ENCODE assay signal across 8 cellular contexts in genomic region chrY:26671078-26671879, GRCh38.
DNase-seq lines count a peak whose midpoint lies in the region; ATAC-seq, FAIRE-seq and TF ChIP-seq lines count a peak whose summit lies in the region.
"Not testable (repeated sequence)": the region's sequence is repeated elsewhere in the genome, so short reads cannot be mapped to it uniquely, and the experiment has no call there.

No MANE protein-coding gene starts in this region.

- H3K27ac Mint-ChIP-seq in activated CD4-positive, alpha-beta T cell treated with anti-CD3 and anti-CD28 coated beads for 36 hours; activated naive CD4-positive, alpha-beta T cell treated with anti-CD3 and anti-CD28 coated beads, Interleukin-2, amount 50 U/mL, for 72 hours: not testable (repeated sequence)

- peaks cover 20% of the 10 kb centered on the region for H3K36me3 Mint-ChIP-seq in activated CD4-positive, alpha-beta T cell treated with anti-CD3 and anti-CD28 coated beads for 36 hours (ENCODE audit: low read depth)
- peaks cover 27 to 39% of the 10 kb centered on the region in 2 donors for H3K36me3 Mint-ChIP-seq in activated naive CD4-positive, alpha-beta T cell treated with anti-CD3 and anti-CD28 coated beads, Interleukin-2, amount 50 U/mL, for 72 hours

- POLR2A ChIA-PET in AG04450 (lab: Yijun Ruan, JAX); activated CD4-positive, alpha-beta T cell treated with anti-CD3 and anti-CD28 coated beads for 36 hours (lab: Charles Lee); HepG2 (lab: Yijun Ruan, JAX): not testable (repeated sequence)

- DNase-seq in AG04450 (ENCODE audit: low read depth, low spot score) (peak; percentile 10), esophagus muscularis mucosa (ENCODE audit: extremely low spot score) (peak; percentile 100), HepG2 (ENCODE audit: low spot score) (peak; percentile 31)
- DNase-seq in activated CD4-positive, alpha-beta T cell treated with anti-CD3 and anti-CD28 coated beads for 36 hours = peak; percentile 12
- DNase-seq in activated naive CD4-positive, alpha-beta T cell treated with anti-CD3 and anti-CD28 coated beads, Interleukin-2, amount 50 U/mL, for 72 hours (ENCODE audit: low spot score in 2 of 2) = peak; percentile 21 to 73
- DNase-seq in stimulated activated CD4-positive, alpha-beta T cell treated with anti-CD3 and anti-CD28 coated beads, Interleukin-15, amount 100 ng/mL, for 24 hours = peak; percentile 18

- H3K27me3 ChIP-seq in AG04450 (ENCODE audit: control insufficient read depth, insufficient read depth, low read length); esophagus muscularis mucosa; HepG2 (ENCODE audit: control insufficient read depth in 1 of 2, insufficient read depth in 2 of 2, low read length in 2 of 2): not testable (repeated sequence)

- intact Hi-C loops in activated CD4-positive, alpha-beta T cell treated with anti-CD3 and anti-CD28 coated beads for 36 hours (cut with DNase I, micrococcal nuclease); esophagus muscularis mucosa (cut with DNase I); HepG2 (cut with micrococcal nuclease; ENCODE audit: unreplicated experiment): not testable (repeated sequence)

- not testable (repeated sequence) for FAIRE-seq in HepG2 (lab: Jason Lieb, UNC)

- H3K9ac ChIP-seq in HepG2 (ENCODE audit: insufficient read depth, low read depth, low read length) = not testable (repeated sequence)

- H3K27me3 Mint-ChIP-seq in activated CD4-positive, alpha-beta T cell treated with anti-CD3 and anti-CD28 coated beads for 36 hours = not testable (repeated sequence)

- not testable (repeated sequence) for H3K4me1 ChIP-seq in esophagus muscularis mucosa; HepG2 (ENCODE audit: insufficient read depth, low read length)

- not testable (repeated sequence) for H4K20me1 ChIP-seq in HepG2 (ENCODE audit: insufficient read depth, low read length)

- TF ChIP-seq POLR2A in esophagus muscularis mucosa (IDR thresholded peaks at IDR 0.05; ENCODE audit: low read depth); HepG2 (IDR thresholded peaks at IDR 0.05; ENCODE audit: insufficient read depth in 1 of 2, low read depth in 2 of 2, low read length in 2 of 2): not testable (repeated sequence)

- CTCF ChIA-PET in AG04450 (lab: Charles Lee); activated CD4-positive, alpha-beta T cell treated with anti-CD3 and anti-CD28 coated beads for 36 hours (lab: Charles Lee); HepG2 (lab: Yijun Ruan, JAX; ENCODE audit: low intra/inter-chr PET ratio, low total read pairs): not testable (repeated sequence)

- ATAC-seq in GM19397 (IDR thresholded peaks at IDR 0.05; ENCODE audit: unreplicated experiment) (peak; percentile 57), HG03196 (IDR thresholded peaks at IDR 0.05; ENCODE audit: unreplicated experiment) (peak; percentile 71), HepG2 (peak; percentile 43; the same call in 2 of the 3 replicates)
- not testable (repeated sequence) for ATAC-seq in activated CD4-positive, alpha-beta T cell treated with anti-CD3 and anti-CD28 coated beads for 36 hours
- ATAC-seq in activated naive CD4-positive, alpha-beta T cell treated with anti-CD3 and anti-CD28 coated beads, Interleukin-2, amount 50 U/mL, for 72 hours = peak in 1 of 2 donors; percentile 26

- BruUV-seq in HepG2 (replicated peaks; lab: Mats Ljungman, UMichigan) = not testable (repeated sequence)

- H3K4me1 Mint-ChIP-seq in activated CD4-positive, alpha-beta T cell treated with anti-CD3 and anti-CD28 coated beads for 36 hours = not testable (repeated sequence)

- in situ Hi-C loops in HepG2 (cut with HindIII; ENCODE audit: extremely low pct_ligation_motif_present, low pct_unique_long_range_greater_than_20kb) = not testable (repeated sequence)

- H3K9me3 ChIP-seq in AG04450 (ENCODE audit: control insufficient read depth, insufficient read depth, low read length) = peaks cover 31% of the 10 kb centered on the region
- H3K9me3 ChIP-seq in esophagus muscularis mucosa = peaks cover 0 to 26% (median 12%) of the 10 kb centered on the region in 4 donors
- H3K9me3 ChIP-seq in HepG2 (ENCODE audit: low read length) = peaks cover 42% of the 10 kb centered on the region

- H3K36me3 ChIP-seq in esophagus muscularis mucosa; HepG2 (replicated peaks in 1 of 2; ENCODE audit: control insufficient read depth in 1 of 2, insufficient read depth in 2 of 2, low read length in 2 of 2): not testable (repeated sequence)

- not testable (repeated sequence) for H3K4me3 Mint-ChIP-seq in activated CD4-positive, alpha-beta T cell treated with anti-CD3 and anti-CD28 coated beads for 36 hours

- H3K9me3 Mint-ChIP-seq in activated CD4-positive, alpha-beta T cell treated with anti-CD3 and anti-CD28 coated beads for 36 hours (ENCODE audit: low read depth) = peaks cover 26% of the 10 kb centered on the region
- peaks cover 35 to 40% of the 10 kb centered on the region in 2 donors for H3K9me3 Mint-ChIP-seq in activated naive CD4-positive, alpha-beta T cell treated with anti-CD3 and anti-CD28 coated beads, Interleukin-2, amount 50 U/mL, for 72 hours

- not testable (repeated sequence) for TF ChIP-seq RAD21 in HepG2 (CRISPR knock-in tag; IDR thresholded peaks at IDR 0.05)

- TF ChIP-seq CTCF in AG04450 (IDR thresholded peaks at IDR 0.05; ENCODE audit: low read depth, low read length); esophagus muscularis mucosa (IDR thresholded peaks at IDR 0.05); HepG2 (CRISPR knock-in tag; IDR thresholded peaks at IDR 0.05): not testable (repeated sequence)

- not testable (repeated sequence) for H2AFZ ChIP-seq in HepG2 (ENCODE audit: low read length)

- not testable (repeated sequence) for H3K4me2 ChIP-seq in HepG2 (ENCODE audit: low read depth, low read length)

- H3K4me3 ChIP-seq in AG04450 (ENCODE audit: low read depth, low read length); esophagus muscularis mucosa; HepG2 (replicated peaks in 1 of 3; ENCODE audit: insufficient read depth in 1 of 3, low read depth in 2 of 3, low read length in 3 of 3): not testable (repeated sequence)

- no CpG with 5 or more reads among the region's 14 CpGs for WGBS in esophagus muscularis mucosa
- 20% methylated on average over 14 of the region's 14 CpGs for WGBS in HepG2 (ENCODE audit: low lambda C conversion rate)

- TF ChIP-seq EP300 in esophagus muscularis mucosa (IDR thresholded peaks at IDR 0.05); HepG2 (IDR thresholded peaks at IDR 0.05; ENCODE audit: low read depth in 2 of 2, low read length in 2 of 2); HepG2 (CRISPR knock-in tag; IDR thresholded peaks at IDR 0.05; ENCODE audit: borderline replicate concordance): not testable (repeated sequence)

- H3K27ac ChIP-seq in AG04450 (ENCODE audit: low read depth, low read length); esophagus muscularis mucosa (replicated peaks in 1 of 4); HepG2 (ENCODE audit: extremely low read length, insufficient read depth, low read length): not testable (repeated sequence)

- not testable (repeated sequence) for H3K79me2 ChIP-seq in HepG2 (ENCODE audit: insufficient read depth, low read length)

TF ChIP-seq in HepG2, 621 proteins besides CTCF, POLR2A, EP300 and RAD21 (continues in another document):
- peak; percentile 24; the same call in 1 of the 2 replicates for TF ChIP-seq RAD51 (IDR thresholded peaks at IDR 0.05; ENCODE audit: borderline replicate concordance)
- TF ChIP-seq PCBP2 (optimal IDR thresholded peaks at IDR 0.05; ENCODE audit: low read depth, low read length, poor library complexity, severe bottlenecking) = peak; percentile 14
- peak; percentile 99 for TF ChIP-seq NONO (IDR thresholded peaks at IDR 0.05)
- TF ChIP-seq NONO (CRISPR knock-in tag; conservative IDR thresholded peaks at IDR 0.05); FOXP1 (CRISPR knock-in tag; IDR thresholded peaks at IDR 0.05); FOXA1 (CRISPR knock-in tag; IDR thresholded peaks at IDR 0.05); SOX6 (CRISPR knock-in tag; IDR thresholded peaks at IDR 0.05): not testable (repeated sequence)
- TF ChIP-seq ZNF282 (IDR thresholded peaks at IDR 0.05; ENCODE audit: partially characterized antibody) = peak; percentile 90
- TF ChIP-seq FOXK2 (IDR thresholded peaks at IDR 0.05) = peak; percentile 52
- peak; percentile 93; the same call in 1 of the 2 replicates for TF ChIP-seq ARNT (IDR thresholded peaks at IDR 0.05)
- peak; percentile 74 for TF ChIP-seq FOXP1 (IDR thresholded peaks at IDR 0.05)
- peak; percentile 100 for TF ChIP-seq TRIM22 (IDR thresholded peaks at IDR 0.05)
- peak; percentile 99 for TF ChIP-seq PLRG1 (conservative IDR thresholded peaks at IDR 0.05)
- TF ChIP-seq NBN (conservative IDR thresholded peaks at IDR 0.05) = peak; percentile 100
- peak; percentile 100 for TF ChIP-seq IKZF1 (IDR thresholded peaks at IDR 0.05)
- peak; percentile 29 for TF ChIP-seq FOXA1 (IDR thresholded peaks at IDR 0.05)
- TF ChIP-seq ATM (IDR thresholded peaks at IDR 0.05; ENCODE audit: borderline replicate concordance) = peak; percentile 88; the same call in 1 of the 2 replicates
- peak; percentile 96 for TF ChIP-seq SOX6 (IDR thresholded peaks at IDR 0.05)
- peak; percentile 69; the same call in 1 of the 2 replicates for TF ChIP-seq NFRKB (IDR thresholded peaks at IDR 0.05)

Comparison
In these comparisons a context has a peak if more than half of its experiments do, and no peak if none do; other contexts are left out.
1. DNase-seq: peak in every context shown above with its lines; median percentile 100 in esophagus muscularis mucosa; 47 in activated naive CD4-positive, alpha-beta T cell treated with anti-CD3 and anti-CD28 coated beads, Interleukin-2, amount 50 U/mL, for 72 hours; 31 in HepG2; 18 in stimulated activated CD4-positive, alpha-beta T cell treated with anti-CD3 and anti-CD28 coated beads, Interleukin-15, amount 100 ng/mL, for 24 hours; 12 in activated CD4-positive, alpha-beta T cell treated with anti-CD3 and anti-CD28 coated beads for 36 hours; 10 in AG04450.